ENCODE assay signal across 15 cellular contexts in genomic region chr9:12554636-12555035, GRCh38.
DNase-seq lines count a peak whose midpoint lies in the region; ATAC-seq and TF ChIP-seq lines count a peak whose summit lies in the region.
"Had no signal": no experiment of that assay in that cellular context is flagged by ENCODE, and none has a peak within 500 bp of the region (broad histone marks: within the 10 kb centered on the region; RNA-seq: fewer than 3 reads in every experiment).

No MANE protein-coding gene starts in this region.

- no peak for ATAC-seq in HG02798 (IDR thresholded peaks at IDR 0.05; ENCODE audit: poor library complexity, unreplicated experiment)
- no peak for ATAC-seq in GM21515 (IDR thresholded peaks at IDR 0.05; ENCODE audit: unreplicated experiment)
- ATAC-seq: Panc1 had no signal

- no peaks in the 10 kb centered on the region for H3K27me3 ChIP-seq in H7 (ENCODE audit: control insufficient read depth, insufficient read depth, low read length)
- H3K27me3 ChIP-seq: suprapubic skin had no signal

- DNase-seq in ACHN (peak; percentile 37), RPMI8226 (peak; percentile 17), fibroblast of pulmonary artery (ENCODE audit: low read depth) (peak; percentile 37), H7 (no peak), NK-92 (lab: John Stamatoyannopoulos, UW; ENCODE audit: unreplicated experiment) (no peak)
- DNase-seq: activated CD4-positive, alpha-beta T cell treated with anti-CD3 and anti-CD28 coated beads, Interleukin-2, amount 10 ng/mL, durations not matched to agents 7 days and 5 days; amniotic stem cell; KG1; naive B cell; stimulated activated CD4-positive, alpha-beta T cell treated with anti-CD3 and anti-CD28 coated beads, Interleukin-2, amount 100 ng/mL, for 24 hours had no signal

- H3K4me1 ChIP-seq in HEK293 (ENCODE audit: control insufficient read depth, insufficient read depth, low read length): no peaks in the 10 kb centered on the region
- H3K4me1 ChIP-seq: suprapubic skin had no signal

- POLR2A ChIA-PET in HEK293 (lab: Yijun Ruan, JAX): no interaction called here

- H3K4me3 ChIP-seq in HEK293 (ENCODE audit: low read depth, low read length) (no peak overlapping the region), fibroblast of pulmonary artery (replicated peaks; ENCODE audit: low read depth, low read length) (no peak overlapping the region), H7 (ENCODE audit: insufficient read depth, low read depth, low read length) (no peak overlapping the region)
- H3K4me3 ChIP-seq: suprapubic skin had no signal

- H3K36me3 ChIP-seq in HEK293 (ENCODE audit: control insufficient read depth in 2 of 2, insufficient read depth in 1 of 2, low read length in 2 of 2) (no peaks in the 10 kb centered on the region), H7 (replicated peaks; ENCODE audit: control insufficient read depth, insufficient read depth, low read length) (no peaks in the 10 kb centered on the region)
- H3K36me3 ChIP-seq: suprapubic skin had no signal

- TF ChIP-seq CTCF in HEK293 (tag by site-specific recombination; IDR thresholded peaks at IDR 0.05) (no peak), fibroblast of pulmonary artery (IDR thresholded peaks at IDR 0.05; ENCODE audit: low read length, missing control alignments) (peak; percentile 22)

- CTCF ChIA-PET in HEK293 (lab: Yijun Ruan, JAX): interaction anchor here (0.7 to 4.9 kb wide), 10 partner anchors 9 to 165 kb away, joined by 3 to 48 read pairs (median 4); no protein-coding TSS in a partner anchor

- H3K9me3 ChIP-seq in HEK293 (ENCODE audit: control insufficient read depth, insufficient read depth, low read depth, low read length): no peaks in the 10 kb centered on the region
- H3K9me3 ChIP-seq: suprapubic skin had no signal

- in situ Hi-C loops in ACHN (cut with HindIII; ENCODE audit: low pct_ligation_motif_present, low pct_unique_long_range_greater_than_20kb, low sequenced_read_pairs): no loop called here

- no peak overlapping the region for H3K27ac ChIP-seq in HEK293 (ENCODE audit: extremely low read depth, low read depth, low read length)
- H3K27ac ChIP-seq: suprapubic skin had no signal

TF ChIP-seq in HEK293, 187 proteins besides CTCF, POLR2A, EP300 and RAD21:
- no peak for TF ChIP-seq SCRT1 (tag by site-specific recombination; IDR thresholded peaks at IDR 0.05; ENCODE audit: borderline replicate concordance)
- peak; percentile 26 for TF ChIP-seq ZNF654 (tag by site-specific recombination; IDR thresholded peaks at IDR 0.05; ENCODE audit: low read depth)
- TF ChIP-seq ZNF48 (tag by site-specific recombination; IDR thresholded peaks at IDR 0.05): no peak
- TF ChIP-seq RBAK (tag by site-specific recombination; IDR thresholded peaks at IDR 0.05): no peak
- TF ChIP-seq ZNF155 (tag by site-specific recombination; IDR thresholded peaks at IDR 0.05): no peak
- TF ChIP-seq ZNF529 (tag by site-specific recombination; IDR thresholded peaks at IDR 0.05; ENCODE audit: insufficient replicate concordance): no peak

Comparison
In these comparisons a context has a peak if more than half of its experiments do, and no peak if none do; other contexts are left out.
1. DNase-seq: peak in ACHN (single experiment), RPMI8226 (single experiment) and fibroblast of pulmonary artery (single experiment); none in H7 (single experiment) and NK-92 (single experiment).